Comparison of ENCODE assay signal across 8 cellular contexts in genomic region chr16:57245472-57246113, GRCh38. TPM values are rescaled to one million over a fixed set of nuclear protein-coding genes. Genes with fewer than 3 reads are reported as not detected.
A peak's percentile ranks its signal among the peaks of the same experiment; 100 is the strongest.
DNase-seq lines count a peak whose midpoint lies in the region; ATAC-seq and TF ChIP-seq lines count a peak whose summit lies in the region.

No MANE protein-coding gene starts in this region.

- DNase-seq in AG10803 (ENCODE audit: low read depth) (peak; percentile 12), left ventricle myocardium inferior (peak; percentile 47), renal cortical epithelial cell (ENCODE audit: low read depth) (peak; percentile 16), islet precursor cell (no peak)

- peak overlapping the region; percentile 85 for H3K4me3 Mint-ChIP-seq in activated naive CD4-positive, alpha-beta T cell treated with anti-CD3 and anti-CD28 coated beads, Interleukin-2, amount 50 U/mL, for 24 hours

- H3K9me3 Mint-ChIP-seq in activated naive CD4-positive, alpha-beta T cell treated with anti-CD3 and anti-CD28 coated beads, Interleukin-2, amount 50 U/mL, for 24 hours = no peaks in the 10 kb centered on the region

- no peaks in the 10 kb centered on the region for H3K27me3 Mint-ChIP-seq in activated naive CD4-positive, alpha-beta T cell treated with anti-CD3 and anti-CD28 coated beads, Interleukin-2, amount 50 U/mL, for 24 hours

- H3K4me1 ChIP-seq in HUES64 (ENCODE audit: insufficient read depth, low read length) = peaks cover 6% of the 10 kb centered on the region; the same call in 1 of the 2 replicates
- H3K4me1 ChIP-seq in left ventricle myocardium inferior = peaks cover 29% of the 10 kb centered on the region

- peaks cover 24% of the 10 kb centered on the region for H3K4me1 Mint-ChIP-seq in activated naive CD4-positive, alpha-beta T cell treated with anti-CD3 and anti-CD28 coated beads, Interleukin-2, amount 50 U/mL, for 24 hours

- WGBS in HUES64 = 11% methylated on average over 24 of the region's 28 CpGs

- peak overlapping the region; percentile 87 for H3K27ac Mint-ChIP-seq in activated naive CD4-positive, alpha-beta T cell treated with anti-CD3 and anti-CD28 coated beads, Interleukin-2, amount 50 U/mL, for 24 hours

- ATAC-seq in GM18907 (IDR thresholded peaks at IDR 0.05; ENCODE audit: unreplicated experiment) (peak; percentile 31), HG03439 (IDR thresholded peaks at IDR 0.05; ENCODE audit: unreplicated experiment) (no peak)

- H3K4me3 ChIP-seq in AG10803 (ENCODE audit: low read length) (peak overlapping the region; percentile 74), HUES64 (ENCODE audit: low read length) (peak overlapping the region; percentile 66), left ventricle myocardium inferior (peak overlapping the region; percentile 95)

- peaks cover 2% of the 10 kb centered on the region for H3K36me3 Mint-ChIP-seq in activated naive CD4-positive, alpha-beta T cell treated with anti-CD3 and anti-CD28 coated beads, Interleukin-2, amount 50 U/mL, for 24 hours

- H3K9me3 ChIP-seq in HUES64 (ENCODE audit: insufficient read depth, low read depth, low read length) = no peaks in the 10 kb centered on the region
- H3K9me3 ChIP-seq in left ventricle myocardium inferior (replicated peaks) = no peaks in the 10 kb centered on the region

- no peak for TF ChIP-seq CTCF in AG10803 (conservative IDR thresholded peaks at IDR 0.05; ENCODE audit: low read length)
- TF ChIP-seq CTCF in left ventricle myocardium inferior (IDR thresholded peaks at IDR 0.05; ENCODE audit: borderline replicate concordance) = no peak

- H3K36me3 ChIP-seq in HUES64 (ENCODE audit: insufficient read depth, low read length) (peaks cover 15% of the 10 kb centered on the region; the same call in 1 of the 2 replicates), left ventricle myocardium inferior (peaks cover 45% of the 10 kb centered on the region)

- H3K27me3 ChIP-seq in HUES64 (ENCODE audit: insufficient read depth, low read length) (peaks cover 6% of the 10 kb centered on the region; the same call in 1 of the 2 replicates), left ventricle myocardium inferior (ENCODE audit: low read depth) (no peaks in the 10 kb centered on the region)

- H3K9ac ChIP-seq in HUES64 (ENCODE audit: low read depth, low read length) = peak overlapping the region; percentile 70

- H3K27ac ChIP-seq in HUES64 (ENCODE audit: low read depth, low read length) (peak overlapping the region; percentile 65; the same call in 1 of the 2 replicates), left ventricle myocardium inferior (replicated peaks) (peak overlapping the region; percentile 98)

- intact Hi-C loops in left ventricle myocardium inferior (cut with micrococcal nuclease) = loop anchor here (5.0 to 10.0 kb wide), 2 partner anchors 52 to 741 kb away; no protein-coding TSS in a partner anchor

RNA-seq across cellular contexts. Expression of gene ARL2BP, which starts 0.5 kb away (rescaled TPM):
- 26.6 TPM for polyA plus RNA-seq in HUES64 (2013, experiment 1 of 2)
- 30.3 TPM for polyA plus RNA-seq in HUES64 (2013, experiment 2 of 2)
- total RNA-seq in left ventricle myocardium inferior (57.8 TPM), renal cortical epithelial cell (71.2 and 105 TPM in 2 replicates)

RNA-seq across cellular contexts. Expression of gene PLLP, which starts 38.9 kb away (rescaled TPM):
- 2.7 TPM for polyA plus RNA-seq in HUES64 (2013, experiment 1 of 2)
- 4.2 TPM for polyA plus RNA-seq in HUES64 (2013, experiment 2 of 2)
- total RNA-seq in left ventricle myocardium inferior (5.2 TPM), renal cortical epithelial cell (20.6 and 66.5 TPM in 2 replicates)

RNA-seq across cellular contexts. Expression of gene RSPRY1, which starts 59.5 kb away (rescaled TPM):
- 23.8 TPM for polyA plus RNA-seq in HUES64 (2013, experiment 1 of 2)
- polyA plus RNA-seq in HUES64 (2013, experiment 2 of 2) = 22.3 TPM
- total RNA-seq in left ventricle myocardium inferior (14.0 TPM), renal cortical epithelial cell (73.8 and 91.1 TPM in 2 replicates)

RNA-seq across cellular contexts. Expression of gene PSME3IP1, which starts 59.8 kb away (rescaled TPM):
- polyA plus RNA-seq in HUES64 (2013, experiment 1 of 2) = 68.3 TPM
- 76.4 TPM for polyA plus RNA-seq in HUES64 (2013, experiment 2 of 2)
- total RNA-seq in left ventricle myocardium inferior (56.3 TPM), renal cortical epithelial cell (92.2 and 93.6 TPM in 2 replicates)
